In the genomic region with DNA sequence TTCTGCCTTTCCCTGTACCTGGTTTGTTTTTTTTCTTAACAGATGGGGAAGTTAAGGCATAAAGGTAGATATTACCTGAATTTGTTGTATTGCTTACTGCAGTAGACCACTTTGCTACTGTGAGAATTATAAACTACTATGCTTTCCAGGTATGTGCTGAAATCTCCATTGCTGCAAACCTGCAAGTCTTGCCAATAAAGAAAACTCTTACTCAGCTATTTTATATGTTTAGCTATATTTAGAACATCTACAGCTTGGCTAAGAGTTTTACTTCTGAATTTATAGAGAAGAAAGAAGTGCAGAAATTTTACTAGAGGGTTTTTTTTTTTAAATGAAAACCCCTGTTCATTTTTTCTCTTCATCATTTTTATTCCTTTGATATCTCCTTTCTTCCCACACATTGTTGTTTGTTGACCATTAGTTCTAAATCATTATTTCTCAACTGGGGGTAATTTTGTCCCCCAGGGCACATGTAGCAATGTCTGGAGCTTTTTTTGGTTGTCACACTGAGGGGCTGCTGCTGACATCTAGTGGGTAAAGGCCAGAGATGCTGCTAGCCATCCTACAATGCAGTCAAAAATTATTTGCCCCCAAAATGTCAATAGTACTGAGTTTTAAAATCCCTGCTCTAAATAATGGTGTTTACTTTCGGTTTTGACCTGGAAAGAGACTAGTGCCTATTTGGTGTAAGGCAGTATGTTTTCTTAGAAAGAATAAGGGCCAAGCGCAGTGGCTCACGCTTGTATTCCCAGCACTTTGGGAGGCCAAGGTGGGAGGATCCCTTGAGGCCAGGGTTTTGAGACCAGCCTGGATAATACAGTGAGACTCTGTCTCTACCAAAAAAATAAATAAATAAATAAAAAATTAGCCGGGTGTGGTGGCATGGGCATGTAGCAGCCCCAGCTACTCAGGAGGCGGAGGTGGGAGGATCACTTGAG, we compare ENCODE assay signal across 9 cellular contexts. TPM values are rescaled to one million over a fixed set of nuclear protein-coding genes. Genes with fewer than 3 reads are reported as not detected.
DNase-seq lines count a peak whose midpoint lies in the region; TF ChIP-seq lines count a peak whose summit lies in the region.
"Had no signal": no experiment of that assay in that cellular context is flagged by ENCODE, and none has a peak within 500 bp of the region (broad histone marks: within the 10 kb centered on the region; RNA-seq: fewer than 3 reads in every experiment).

No MANE protein-coding gene starts in this region.

- peaks cover 22% of the 10 kb centered on the region for H3K4me1 ChIP-seq in cardiac muscle cell (ENCODE audit: low read depth)
- H3K4me1 ChIP-seq: BLaER1 had no signal

- H3K27ac ChIP-seq in cardiac muscle cell: peak overlapping the region; percentile 68
- H3K27ac ChIP-seq: BLaER1 had no signal

- H3K27me3 ChIP-seq in cardiac muscle cell: no peaks in the 10 kb centered on the region
- H3K27me3 ChIP-seq: BLaER1 had no signal

- peak; percentile 73 for TF ChIP-seq CTCF in cardiac muscle cell (IDR thresholded peaks at IDR 0.05; ENCODE audit: low read depth, low read length)

- no peaks in the 10 kb centered on the region for H3K9me3 ChIP-seq in cardiac muscle cell (ENCODE audit: low read depth)

- H3K36me3 ChIP-seq in cardiac muscle cell: peaks cover 3% of the 10 kb centered on the region

- no peak overlapping the region for H3K4me3 ChIP-seq in cardiac muscle cell
- H3K4me3 ChIP-seq: BLaER1 had no signal

- peak; percentile 9 for DNase-seq in DMS53 (lab: John Stamatoyannopoulos, UW)
- DNase-seq in DMS53 treated with DMSO at 0.1 percent for 48 hours (lab: John Stamatoyannopoulos, UW; ENCODE audit: unreplicated experiment): no peak
- peak; percentile 34 for DNase-seq in M059J (ENCODE audit: low read depth)
- peak; percentile 44 for DNase-seq in activated T-cell treated with anti-CD3 and anti-CD28 coated beads, Interleukin-2, amount 50 U/mL, for 1 hour
- peak; percentile 45 to 50 for DNase-seq in cardiac muscle cell (ENCODE audit: low read depth in 1 of 2, low spot score in 1 of 2)
- peak; percentile 17 for DNase-seq in stromal cell of bone marrow (ENCODE audit: low read depth)
- DNase-seq in epidermal melanocyte (ENCODE audit: insufficient read length, low spot score): no peak
- no peak for DNase-seq in GDM1 (lab: John Stamatoyannopoulos, UW)

RNA-seq across cellular contexts. Expression of a gene that starts 48.6 kb away (rescaled TPM):
- 20.7 and 28.7 TPM in 2 replicates for total RNA-seq in M059J (2014; rRNA removed; shearing (Covaris generic))
- 39.2 and 45.4 TPM in 2 replicates for total RNA-seq in cardiac muscle cell
- polyA plus RNA-seq in cardiac muscle cell: 20.1 and 27.8 TPM in 2 replicates

Comparison
In these comparisons a context has a peak if more than half of its experiments do, and no peak if none do; other contexts are left out.
1. DNase-seq: peak in DMS53 (single experiment), M059J (single experiment), activated T-cell treated with anti-CD3 and anti-CD28 coated beads, Interleukin-2, amount 50 U/mL, for 1 hour (single experiment), cardiac muscle cell (2 of 2) and stromal cell of bone marrow (single experiment); none in DMS53 treated with DMSO at 0.1 percent for 48 hours (single experiment), epidermal melanocyte (single experiment) and GDM1 (single experiment).